17 cellular contexts compared by ENCODE assay signal in genomic region chr2:47359375-47359868, GRCh38. TPM values are rescaled to one million over a fixed set of nuclear protein-coding genes. Genes with fewer than 3 reads are reported as not detected.
DNase-seq lines count a peak whose midpoint lies in the region; ATAC-seq and TF ChIP-seq lines count a peak whose summit lies in the region.
"Had no signal": no experiment of that assay in that cellular context is flagged by ENCODE, and none has a peak within 500 bp of the region (broad histone marks: within the 10 kb centered on the region; RNA-seq: fewer than 3 reads in every experiment).

No MANE protein-coding gene starts in this region.

- H3K18ac ChIP-seq in IMR-90 (ENCODE audit: low read depth, low read length): no peak overlapping the region

- no peak for TF ChIP-seq CTCF in Caco-2 (IDR thresholded peaks at IDR 0.05; ENCODE audit: insufficient read depth in 1 of 2, low read depth in 1 of 2, low read length in 1 of 2, severe bottlenecking in 1 of 2, unreplicated experiment in 1 of 2)
- no peak for TF ChIP-seq CTCF in IMR-90 (conservative IDR thresholded peaks at IDR 0.05; ENCODE audit: low read depth, low read length)
- TF ChIP-seq CTCF in neural progenitor cell (IDR thresholded peaks at IDR 0.05): no peak

- H2BK5ac ChIP-seq in IMR-90 (ENCODE audit: low read depth, low read length, poor library complexity, severe bottlenecking): no peak overlapping the region

- H3K56ac ChIP-seq in IMR-90 (ENCODE audit: extremely low read depth, insufficient read depth, low read length): no peak overlapping the region

- H3K4me2 ChIP-seq in IMR-90 (ENCODE audit: low read depth, low read length) (no peak overlapping the region), neural progenitor cell (no peak overlapping the region)

- peak overlapping the region; percentile 55 for H2AK9ac ChIP-seq in IMR-90 (replicated peaks; ENCODE audit: low read depth, low read length, poor library complexity)

- H3K4me1 ChIP-seq in Caco-2: peaks cover 38% of the 10 kb centered on the region
- H3K4me1 ChIP-seq in IMR-90 (ENCODE audit: control insufficient read depth, insufficient read depth, low read length): peaks cover 3% of the 10 kb centered on the region
- H3K4me1 ChIP-seq in duodenal mucosa (ENCODE audit: control insufficient read depth in 1 of 2, insufficient read depth in 2 of 2, low read length in 2 of 2): peaks cover 12 to 34% of the 10 kb centered on the region in 2 donors
- no peaks in the 10 kb centered on the region for H3K4me1 ChIP-seq in neural progenitor cell
- H3K4me1 ChIP-seq: SJCRH30 had no signal

- H3K9ac ChIP-seq in IMR-90 (ENCODE audit: low read depth, low read length): no peak overlapping the region
- peak overlapping the region; percentile 57 to 58 for H3K9ac ChIP-seq in duodenal mucosa (ENCODE audit: low read depth in 1 of 2, low read length in 2 of 2)
- no peak overlapping the region for H3K9ac ChIP-seq in neural progenitor cell

- no peak for TF ChIP-seq POLR2A in IMR-90 (IDR thresholded peaks at IDR 0.05; ENCODE audit: low read depth, low read length)

- no peak overlapping the region for H4K5ac ChIP-seq in IMR-90 (ENCODE audit: low read depth, low read length)

- no peak overlapping the region for H4K91ac ChIP-seq in IMR-90 (ENCODE audit: insufficient read depth, low read depth, low read length)

- dilution Hi-C loops in IMR-90 (cut with HindIII; ENCODE audit: low sequenced_read_pairs, unreplicated experiment): no loop called here

- H3K4ac ChIP-seq in IMR-90 (ENCODE audit: low read depth, low read length): no peak overlapping the region

- H3K27me3 Mint-ChIP-seq in Caco-2 (ENCODE audit: insufficient read depth, unreplicated experiment): no peaks in the 10 kb centered on the region
- H3K27me3 Mint-ChIP-seq in neural progenitor cell (ENCODE audit: insufficient read depth, low read depth): peaks cover 5% of the 10 kb centered on the region

- H2BK120ac ChIP-seq in IMR-90 (ENCODE audit: low read depth, low read length): no peak overlapping the region

- H3K9me3 ChIP-seq in Caco-2 (no peaks in the 10 kb centered on the region), IMR-90 (ENCODE audit: control insufficient read depth, insufficient read depth, low read length) (no peaks in the 10 kb centered on the region), duodenal mucosa (ENCODE audit: control insufficient read depth in 1 of 2, low read length in 2 of 2) (no peaks in the 10 kb centered on the region), neural progenitor cell (ENCODE audit: low read depth) (no peaks in the 10 kb centered on the region)
- H3K9me3 ChIP-seq: SJCRH30 had no signal

- H3F3A ChIP-seq in neural progenitor cell (ENCODE audit: low read depth): no peaks in the 10 kb centered on the region

- no peak overlapping the region for H2BK20ac ChIP-seq in IMR-90 (ENCODE audit: low read depth, low read length)

- H2AK5ac ChIP-seq in IMR-90 (ENCODE audit: low read depth, low read length): peak overlapping the region; percentile 24; the same call in 1 of the 2 replicates

- no peak overlapping the region for H4K8ac ChIP-seq in IMR-90 (ENCODE audit: low read depth in 2 of 2, low read length in 2 of 2)

- H3K79me1 ChIP-seq in IMR-90 (ENCODE audit: low read depth in 1 of 2, low read length in 2 of 2): no peaks in the 10 kb centered on the region

- POLR2A ChIA-PET in Caco-2 (lab: Charles Lee) (interaction anchor here (0.8 kb wide), 1 partner anchor 14 kb away, joined by 5 read pairs; no protein-coding TSS in a partner anchor), IMR-90 (lab: Charles Lee; ENCODE audit: unreplicated experiment) (no interaction called here)

- H3K79me2 ChIP-seq in neural progenitor cell (ENCODE audit: low read depth): no peaks in the 10 kb centered on the region

- no peak overlapping the region for H2BK15ac ChIP-seq in IMR-90 (ENCODE audit: low read depth, low read length)

- H3K27ac ChIP-seq in IMR-90 (ENCODE audit: insufficient read depth, low read length): no peak overlapping the region
- peak overlapping the region; percentile 82 for H3K27ac ChIP-seq in duodenal mucosa (ENCODE audit: low read depth, low read length)
- no peak overlapping the region for H3K27ac ChIP-seq in neural progenitor cell
- H3K27ac ChIP-seq: C4-2B, SJCRH30 had no signal

- H3K14ac ChIP-seq in IMR-90 (replicated peaks; ENCODE audit: low read depth, low read length): no peak overlapping the region

- H3K36me3 ChIP-seq in Caco-2 (ENCODE audit: control insufficient read depth, insufficient read depth, low read length) (no peaks in the 10 kb centered on the region), IMR-90 (ENCODE audit: control insufficient read depth, insufficient read depth, low read length) (no peaks in the 10 kb centered on the region), duodenal mucosa (ENCODE audit: control insufficient read depth in 1 of 2, insufficient read depth in 2 of 2, low read length in 2 of 2) (no peaks in the 10 kb centered on the region), neural progenitor cell (no peaks in the 10 kb centered on the region)
- H3K36me3 ChIP-seq: SJCRH30 had no signal

- CTCF ChIA-PET in Caco-2 (lab: Charles Lee) (interaction anchor here (0.6 to 1.8 kb wide), 2 partner anchors 14 to 21 kb away, joined by 3 to 8 read pairs; no protein-coding TSS in a partner anchor), IMR-90 (lab: Yijun Ruan, JAX) (no interaction called here)

- H3K27ac Mint-ChIP-seq in Caco-2 (ENCODE audit: unreplicated experiment) (peak overlapping the region; percentile 30), neural progenitor cell (peak overlapping the region; percentile 0)

- intact Hi-C loops in Caco-2 (cut with micrococcal nuclease; ENCODE audit: unreplicated experiment): no loop called here
- intact Hi-C loops in IMR-90 (cut with micrococcal nuclease): no loop called here

- no peaks in the 10 kb centered on the region for H3K36me3 Mint-ChIP-seq in Caco-2 (ENCODE audit: insufficient read depth, unreplicated experiment)
- H3K36me3 Mint-ChIP-seq in neural progenitor cell: no peaks in the 10 kb centered on the region

- H3K4me3 ChIP-seq in Caco-2 (ENCODE audit: low read depth, low read length) (no peak overlapping the region), IMR-90 (ENCODE audit: insufficient read depth, low read depth, low read length) (no peak overlapping the region), duodenal mucosa (ENCODE audit: low read depth in 1 of 2, low read length in 2 of 2) (no peak overlapping the region), neural progenitor cell (no peak overlapping the region)
- H3K4me3 ChIP-seq: SJCRH30 had no signal

- H3K9me1 ChIP-seq in IMR-90 (ENCODE audit: insufficient read depth, low read length): peaks cover 6% of the 10 kb centered on the region; the same call in 1 of the 2 replicates

- H3K27me3 ChIP-seq in Caco-2 (replicated peaks; ENCODE audit: control insufficient read depth, insufficient read depth, low read length): no peaks in the 10 kb centered on the region
- H3K27me3 ChIP-seq in IMR-90 (ENCODE audit: control insufficient read depth, insufficient read depth, low read length): no peaks in the 10 kb centered on the region
- no peaks in the 10 kb centered on the region for H3K27me3 ChIP-seq in duodenal mucosa (ENCODE audit: control insufficient read depth in 1 of 2, insufficient read depth in 2 of 2, low read length in 2 of 2)
- no peaks in the 10 kb centered on the region for H3K27me3 ChIP-seq in neural progenitor cell
- H3K27me3 ChIP-seq: SJCRH30 had no signal

- H3K4me1 Mint-ChIP-seq in Caco-2 (ENCODE audit: low read depth, unreplicated experiment) (peaks cover 22% of the 10 kb centered on the region), neural progenitor cell (peaks cover 22% of the 10 kb centered on the region)

- TF ChIP-seq RAD21 in IMR-90 (IDR thresholded peaks at IDR 0.05; ENCODE audit: low read length): no peak

- H3K9me3 Mint-ChIP-seq in Caco-2 (ENCODE audit: unreplicated experiment) (no peaks in the 10 kb centered on the region), neural progenitor cell (no peaks in the 10 kb centered on the region)

- H4K20me1 ChIP-seq in IMR-90 (ENCODE audit: insufficient read depth, low read length) (no peaks in the 10 kb centered on the region), neural progenitor cell (ENCODE audit: low read depth) (no peaks in the 10 kb centered on the region)

- H2AFZ ChIP-seq in IMR-90 (replicated peaks; ENCODE audit: low read length, poor library complexity) (no peak overlapping the region), neural progenitor cell (replicated peaks) (no peak overlapping the region)

- H3K4me3 Mint-ChIP-seq in Caco-2 (ENCODE audit: unreplicated experiment): no peak overlapping the region
- H3K4me3 Mint-ChIP-seq in neural progenitor cell: no peak overlapping the region

- BruUV-seq in Caco-2 (replicated peaks; lab: Mats Ljungman, UMichigan): no TSS peak
- no TSS peak for BruUV-seq in IMR-90 (replicated peaks; lab: Mats Ljungman, UMichigan)

- DNase-seq in Caco-2 (peak in 1 of 2 experiments; percentile 33), IMR-90 (no peak), neural progenitor cell (ENCODE audit: low spot score) (no peak), SHP77 treated with DMSO at 0.1 percent for 48 hours (lab: John Stamatoyannopoulos, UW) (no peak)
- DNase-seq: ACHN, DMS79 treated with DMSO at 0.1 percent for 48 hours, Karpas-422, NCI-H1436, NCI-H2029, NCI-H345, NCI-H524 treated with DMSO at 0.1 percent for 48 hours, PC-3, SJCRH30 had no signal

- no CpG with 5 or more reads among the region's 10 CpGs for WGBS in IMR-90 (ENCODE audit: extremely low coverage in 2 of 2, insufficient read length in 1 of 2), 2 experiments

- in situ Hi-C loops in IMR-90 (cut with MboI; ENCODE audit: low sequenced_read_pairs): no loop called here

- no peak overlapping the region for H3K23ac ChIP-seq in IMR-90 (ENCODE audit: low read depth, low read length)

- ATAC-seq in IMR-90 (ENCODE audit: low read depth): no peak
- ATAC-seq in HG03342 (IDR thresholded peaks at IDR 0.05; ENCODE audit: unreplicated experiment): no peak
- ATAC-seq in GM21423 (IDR thresholded peaks at IDR 0.05; ENCODE audit: unreplicated experiment): no peak
- ATAC-seq: PC-3 had no signal

TF ChIP-seq in IMR-90, 13 proteins besides CTCF, POLR2A, EP300 and RAD21 (continues in another document):
- TF ChIP-seq RCOR1 (IDR thresholded peaks at IDR 0.05; ENCODE audit: insufficient replicate concordance, low read length) (no peak), NFE2L2 (IDR thresholded peaks at IDR 0.05; ENCODE audit: low read depth, low read length) (no peak), CHD1 (IDR thresholded peaks at IDR 0.05; ENCODE audit: low read depth, low read length) (no peak)

RNA-seq across cellular contexts. Expression of gene EPCAM, which starts 9.7 kb away (rescaled TPM):
- 710 and 751 TPM in 2 replicates for total RNA-seq in Caco-2 (2022)
- 0.18 and 0.28 TPM in 2 replicates for total RNA-seq in IMR-90 (2012; rRNA removed)
- polyA plus RNA-seq in IMR-90 (2012; rRNA removed): 0.09 and 0.27 TPM in 2 replicates
- 0.05 TPM in 1 of 2 replicates, not detected in the other for polyA plus RNA-seq in IMR-90 (2012; cell fraction: cytosol; rRNA removed)
- not detected in 2 replicates for polyA plus RNA-seq in IMR-90 (2012; cell fraction: nucleus; rRNA removed; ENCODE audit: low replicate concordance)
- 3.7 and 11.1 TPM in 2 replicates for total RNA-seq in neural progenitor cell (ENCODE audit: low replicate concordance)

RNA-seq across cellular contexts. Expression of gene MSH2, which starts 43.5 kb away (rescaled TPM):
- 70.5 and 72.5 TPM in 2 replicates for total RNA-seq in Caco-2 (2022)
- 22.6 and 33.3 TPM in 2 replicates for total RNA-seq in IMR-90 (2012; rRNA removed)
- polyA plus RNA-seq in IMR-90 (2012; rRNA removed): 10.7 and 13.8 TPM in 2 replicates
- 2.0 and 3.2 TPM in 2 replicates for polyA plus RNA-seq in IMR-90 (2012; cell fraction: cytosol; rRNA removed)
- 0.75 and 4.6 TPM in 2 replicates for polyA plus RNA-seq in IMR-90 (2012; cell fraction: nucleus; rRNA removed; ENCODE audit: low replicate concordance)
- 92.6 and 134 TPM in 2 replicates for total RNA-seq in neural progenitor cell (ENCODE audit: low replicate concordance)

Comparison
In these comparisons a context has a peak if more than half of its experiments do, and no peak if none do; other contexts are left out.
1. H3K9ac ChIP-seq: peak in duodenal mucosa (2 of 2); none in IMR-90 (single experiment) and neural progenitor cell (single experiment).
2. RNA of gene EPCAM, which starts 9.7 kb away (total RNA-seq): 710 to 751 TPM in Caco-2; 3.7 to 11.1 TPM in neural progenitor cell and 0.18 to 0.28 TPM in IMR-90; every median in the first group is over 10 times any median in the second.